Comparison of ENCODE assay signal across 8 cellular contexts in genomic region chr2:96739633-96740428, GRCh38. TPM values are rescaled to one million over a fixed set of nuclear protein-coding genes. Genes with fewer than 3 reads are reported as not detected.
DNase-seq lines count a peak whose midpoint lies in the region; ATAC-seq lines count a peak whose summit lies in the region.

TSS of gene LMAN2L (minus strand) at chr2:96740064. CDS start at chr2:96740040, 24 bp downstream.

- H3K4me3 ChIP-seq in BLaER1: peak within 1 kb of the TSS; percentile 88

- H3K4me2 ChIP-seq in BLaER1: peak within 1 kb of the TSS; percentile 93

- H4K20me1 ChIP-seq in BLaER1: no peaks in the 10 kb centered on the region

- H3K36me3 ChIP-seq in BLaER1: peaks cover 25% of the 10 kb centered on the region

- ATAC-seq in GM19328 (IDR thresholded peaks at IDR 0.05; ENCODE audit: unreplicated experiment) (peak; percentile 99), HG03520 (IDR thresholded peaks at IDR 0.05; ENCODE audit: unreplicated experiment) (peak; percentile 98), left lobe of liver (peak; percentile 97)

- no peaks in the 10 kb centered on the region for H3K9me3 ChIP-seq in BLaER1

- peak within 1 kb of the TSS; percentile 84 for H3K9ac ChIP-seq in BLaER1

- peak within 1 kb of the TSS; percentile 71 for H3K27ac ChIP-seq in BLaER1

- peak; percentile 96 for DNase-seq in NCI-H69 (lab: John Stamatoyannopoulos, UW)
- DNase-seq in activated CD4-positive, alpha-beta T cell treated with anti-CD3 and anti-CD28 coated beads, Interleukin-2, amount 50 U/mL, for 1 hour: peak; percentile 94
- peak; percentile 98 for DNase-seq in dedifferentiated amniotic fluid mesenchymal stem cell (ENCODE audit: extremely low spot score)
- DNase-seq in left lobe of liver (ENCODE audit: low spot score): peak; percentile 97
- DNase-seq in stimulated activated CD4-positive, alpha-beta T cell treated with anti-CD3 and anti-CD28 coated beads, Interleukin-2, amount 100 ng/mL, for 4 hours (ENCODE audit: low read depth): peak; percentile 97

- peaks cover 43% of the 10 kb centered on the region for H3K4me1 ChIP-seq in BLaER1

- no peaks in the 10 kb centered on the region for H3K27me3 ChIP-seq in BLaER1

RNA-seq across cellular contexts. Expression of gene LMAN2L, which starts in this region (rescaled TPM):
- total RNA-seq in left lobe of liver: 12.0 TPM

Comparison
In these comparisons a context has a peak if more than half of its experiments do, and no peak if none do; other contexts are left out.
1. Peak in every context shown above with its lines: DNase-seq, ATAC-seq, H3K4me3 ChIP-seq and H3K27ac ChIP-seq.